Comparison of ENCODE assay signal across 8 cellular contexts in the genomic region with DNA sequence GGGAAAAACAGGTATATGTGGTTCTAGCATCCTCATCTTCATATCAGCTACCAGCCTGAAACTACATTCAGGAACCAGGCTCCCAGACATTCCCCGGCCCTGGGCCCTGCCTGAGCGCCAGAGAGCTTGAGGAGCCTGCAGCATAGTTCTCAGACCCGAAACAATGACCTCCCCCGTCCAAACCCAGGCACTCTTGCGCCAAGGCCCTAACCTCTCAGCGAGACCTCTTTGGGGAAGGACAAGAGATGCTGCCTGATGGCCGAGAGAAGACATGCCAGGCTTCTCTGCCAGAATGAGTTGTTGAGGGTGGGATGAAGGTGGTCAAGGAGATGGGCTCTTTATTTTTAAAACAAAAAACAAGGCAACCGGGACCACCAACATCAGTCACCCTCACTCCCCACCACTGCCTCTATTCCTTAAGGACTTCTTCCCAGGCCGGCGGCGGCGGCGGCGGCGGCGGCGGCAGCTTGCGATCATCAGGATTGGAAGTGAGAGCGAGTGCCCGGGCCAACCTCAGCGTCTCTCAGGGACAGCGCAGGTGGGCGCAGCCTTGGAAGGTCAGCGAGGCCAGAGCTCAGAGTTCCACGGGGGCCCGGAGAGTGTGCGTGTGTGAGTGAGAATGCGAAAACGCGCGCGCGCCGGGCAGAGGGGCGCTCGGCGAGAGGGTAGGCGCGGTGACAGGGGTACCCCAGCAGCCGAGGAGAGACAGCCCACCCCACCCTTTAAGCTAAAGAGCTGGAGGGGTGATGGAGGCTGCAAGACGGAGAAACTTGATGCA. TPM values are rescaled to one million over a fixed set of nuclear protein-coding genes. Genes with fewer than 3 reads are reported as not detected.
DNase-seq lines count a peak whose midpoint lies in the region; ATAC-seq and TF ChIP-seq lines count a peak whose summit lies in the region.

No MANE protein-coding gene starts in this region.

- CTCF ChIA-PET in activated CD4-positive, alpha-beta memory T cell treated with anti-CD3 and anti-CD28 coated beads for 36 hours (lab: Charles Lee): interaction anchor here (0.6 to 1.9 kb wide), 5 partner anchors 10 to 719 kb away, joined by 3 to 5 read pairs (median 3); no protein-coding TSS in a partner anchor
- CTCF ChIA-PET in HEK293T (lab: Yijun Ruan, JAX): interaction anchor here (0.6 kb wide), 2 partner anchors 71 to 278 kb away, joined by 3 to 5 read pairs; no protein-coding TSS in a partner anchor

- H3K9me3 Mint-ChIP-seq in activated CD4-positive, alpha-beta memory T cell treated with anti-CD3 and anti-CD28 coated beads for 36 hours: no peaks in the 10 kb centered on the region
- no peaks in the 10 kb centered on the region for H3K9me3 Mint-ChIP-seq in osteocyte (ENCODE audit: unreplicated experiment)

- peak; percentile 23 for DNase-seq in NCI-H510A treated with DMSO at 0.1 percent for 48 hours (lab: John Stamatoyannopoulos, UW)
- no peak for DNase-seq in NCI-H510A (lab: John Stamatoyannopoulos, UW)
- peak; percentile 19 for DNase-seq in activated CD4-positive, alpha-beta memory T cell treated with anti-CD3 and anti-CD28 coated beads for 36 hours
- no peak for DNase-seq in fibroblast of the aortic adventitia (ENCODE audit: low read depth)
- DNase-seq in osteocyte (ENCODE audit: extremely low spot score, unreplicated experiment): no peak
- DNase-seq in HEK293T (ENCODE audit: extremely low spot score): no peak
- DNase-seq in AML-193 (lab: John Stamatoyannopoulos, UW): no peak

- no peak for ATAC-seq in HG02759 (IDR thresholded peaks at IDR 0.05; ENCODE audit: unreplicated experiment)

- peaks cover 7% of the 10 kb centered on the region for H3K27me3 Mint-ChIP-seq in activated CD4-positive, alpha-beta memory T cell treated with anti-CD3 and anti-CD28 coated beads for 36 hours
- peaks cover 55% of the 10 kb centered on the region for H3K27me3 Mint-ChIP-seq in osteocyte (ENCODE audit: unreplicated experiment)

- peaks cover 21% of the 10 kb centered on the region for H3K4me1 Mint-ChIP-seq in activated CD4-positive, alpha-beta memory T cell treated with anti-CD3 and anti-CD28 coated beads for 36 hours (ENCODE audit: low read depth)
- H3K4me1 Mint-ChIP-seq in osteocyte (ENCODE audit: unreplicated experiment): peaks cover 12% of the 10 kb centered on the region

- peak overlapping the region; percentile 77 for H3K4me3 ChIP-seq in fibroblast of the aortic adventitia (ENCODE audit: low read depth, low read length)

- no peak for TF ChIP-seq CTCF in fibroblast of the aortic adventitia (IDR thresholded peaks at IDR 0.05; ENCODE audit: insufficient read depth, low read length)
- no peak for TF ChIP-seq CTCF in osteocyte (IDR thresholded peaks at IDR 0.05)

- H3K4me3 Mint-ChIP-seq in activated CD4-positive, alpha-beta memory T cell treated with anti-CD3 and anti-CD28 coated beads for 36 hours: peak overlapping the region; percentile 87
- peak overlapping the region; percentile 91 for H3K4me3 Mint-ChIP-seq in osteocyte (ENCODE audit: unreplicated experiment)

- peak overlapping the region; percentile 69 for H3K27ac Mint-ChIP-seq in activated CD4-positive, alpha-beta memory T cell treated with anti-CD3 and anti-CD28 coated beads for 36 hours
- no peak overlapping the region for H3K27ac Mint-ChIP-seq in osteocyte (ENCODE audit: unreplicated experiment)

- intact Hi-C loops in activated CD4-positive, alpha-beta memory T cell treated with anti-CD3 and anti-CD28 coated beads for 36 hours (cut with micrococcal nuclease): loop anchor here (2.0 to 10.0 kb wide), 8 partner anchors 279 to 1687 kb away; partner anchors contain the start of genes IL15 and USP38

- H3K36me3 Mint-ChIP-seq in activated CD4-positive, alpha-beta memory T cell treated with anti-CD3 and anti-CD28 coated beads for 36 hours: no peaks in the 10 kb centered on the region
- no peaks in the 10 kb centered on the region for H3K36me3 Mint-ChIP-seq in osteocyte (ENCODE audit: unreplicated experiment)

- POLR2A ChIA-PET in activated CD4-positive, alpha-beta memory T cell treated with anti-CD3 and anti-CD28 coated beads for 36 hours (lab: Charles Lee): interaction anchor here (0.9 to 1.0 kb wide), 2 partner anchors 21 to 278 kb away, joined by 3 read pairs; no protein-coding TSS in a partner anchor
- POLR2A ChIA-PET in HEK293T (lab: Yijun Ruan, JAX): interaction anchor here (0.5 to 1.1 kb wide), 2 partner anchors 11 to 12 kb away, joined by 3 read pairs; no protein-coding TSS in a partner anchor

TF ChIP-seq in HEK293T, 16 proteins besides CTCF, POLR2A, EP300 and RAD21:
- no peak for TF ChIP-seq FOXA1 (IDR thresholded peaks at IDR 0.05)
- no peak for TF ChIP-seq SP1 (IDR thresholded peaks at IDR 0.05)
- no peak for TF ChIP-seq CTBP1 (IDR thresholded peaks at IDR 0.05; ENCODE audit: borderline replicate concordance)
- no peak for TF ChIP-seq HDGF (IDR thresholded peaks at IDR 0.05; ENCODE audit: borderline replicate concordance)
- TF ChIP-seq BHLHE40 (IDR thresholded peaks at IDR 0.05; ENCODE audit: borderline replicate concordance): no peak
- TF ChIP-seq PKNOX1 (IDR thresholded peaks at IDR 0.05): no peak
- TF ChIP-seq NFRKB (IDR thresholded peaks at IDR 0.05): no peak

RNA-seq across cellular contexts. Expression of gene INPP4B, which starts 0.6 kb away (rescaled TPM):
- 10 to 100 TPM; 63.9 to 64.9 TPM for total RNA-seq in activated CD4-positive, alpha-beta memory T cell treated with anti-CD3 and anti-CD28 coated beads for 36 hours
- 3.8 and 54.2 TPM in 2 replicates for total RNA-seq in fibroblast of the aortic adventitia (ENCODE audit: low replicate concordance)
- 9.9 and 10.9 TPM in 2 replicates for total RNA-seq in osteocyte

Comparison
In these comparisons a context has a peak if more than half of its experiments do, and no peak if none do; other contexts are left out.
1. DNase-seq: peak in NCI-H510A treated with DMSO at 0.1 percent for 48 hours (single experiment) and activated CD4-positive, alpha-beta memory T cell treated with anti-CD3 and anti-CD28 coated beads for 36 hours (single experiment); none in NCI-H510A (single experiment), fibroblast of the aortic adventitia (single experiment), osteocyte (single experiment), HEK293T (single experiment) and AML-193 (0 of 2).